Comparison of ENCODE assay signal across 15 cellular contexts in the genomic region with DNA sequence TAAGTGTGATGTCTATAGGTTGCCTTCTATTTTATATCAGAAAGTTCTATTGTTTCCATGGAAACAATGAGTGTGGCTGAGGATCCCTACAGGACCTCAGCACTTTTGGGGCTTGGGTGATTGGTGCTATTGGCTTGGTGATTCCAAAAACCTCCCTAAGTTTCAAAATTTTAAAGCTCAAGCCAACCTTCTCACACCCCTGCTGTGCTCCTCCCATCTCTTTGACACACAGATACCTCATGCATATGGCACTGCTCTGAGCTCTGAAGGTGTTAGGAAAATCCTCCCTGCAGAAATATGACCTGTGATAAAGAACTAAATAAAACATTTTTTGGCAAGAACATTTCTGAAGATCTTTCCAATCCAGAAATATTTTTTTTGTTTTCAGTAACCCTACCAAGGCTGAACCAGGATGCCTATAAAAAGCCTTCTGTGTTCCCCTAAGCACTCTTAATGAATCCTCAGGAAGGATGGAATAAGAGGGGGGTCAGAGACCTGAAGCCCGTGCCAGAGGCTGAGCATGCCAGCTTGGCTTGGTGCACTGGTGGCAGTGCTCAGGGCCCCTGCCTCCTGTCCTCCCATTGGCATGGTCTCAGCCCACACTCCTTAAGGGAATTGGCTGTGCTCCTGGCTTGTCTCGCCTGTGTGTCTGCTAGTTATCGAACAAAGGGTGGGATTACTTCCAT.
DNase-seq lines count a peak whose midpoint lies in the region; ATAC-seq and TF ChIP-seq lines count a peak whose summit lies in the region.
"Had no signal": no experiment of that assay in that cellular context is flagged by ENCODE, and none has a peak within 500 bp of the region (broad histone marks: within the 10 kb centered on the region; RNA-seq: fewer than 3 reads in every experiment).

No MANE protein-coding gene starts in this region.

- no peak for TF ChIP-seq CTCF in heart left ventricle (IDR thresholded peaks at IDR 0.05)
- TF ChIP-seq CTCF in parathyroid adenoma (IDR thresholded peaks at IDR 0.05): no peak
- no peak for TF ChIP-seq CTCF in colonic mucosa (IDR thresholded peaks at IDR 0.05)

- H3K36me3 ChIP-seq in SK-N-MC (ENCODE audit: insufficient read depth, low read length): no peaks in the 10 kb centered on the region
- H3K36me3 ChIP-seq in heart left ventricle: no peaks in the 10 kb centered on the region
- no peaks in the 10 kb centered on the region for H3K36me3 ChIP-seq in parathyroid adenoma (ENCODE audit: control insufficient read depth, insufficient read depth, low read length)
- H3K36me3 ChIP-seq in colonic mucosa: no peaks in the 10 kb centered on the region
- H3K36me3 ChIP-seq: adrenal gland, BE2C, esophagus squamous epithelium had no signal

- intact Hi-C loops in heart left ventricle (cut with DNase I): loop anchor here in 5 of 10 donors (1.0 to 5.0 kb wide), 5 partner anchors 34 to 116 kb away; no protein-coding TSS in a partner anchor
- intact Hi-C loops in colonic mucosa (cut with DNase I): no loop called here

- H2AFZ ChIP-seq in parathyroid adenoma: peak overlapping the region; percentile 54

- no peak for TF ChIP-seq POLR2A in heart left ventricle (IDR thresholded peaks at IDR 0.05)

- ATAC-seq in heart left ventricle (peak; percentile 84 to 95 (median 90)), HG03139 (IDR thresholded peaks at IDR 0.05; ENCODE audit: unreplicated experiment) (no peak), HG03196 (IDR thresholded peaks at IDR 0.05; ENCODE audit: unreplicated experiment) (no peak), GM21717 (IDR thresholded peaks at IDR 0.05; ENCODE audit: unreplicated experiment) (no peak)

- H3K4me3 ChIP-seq in SK-N-MC (peak overlapping the region; percentile 75), heart left ventricle (peak overlapping the region in 5 of 12 donors; percentile 2 to 35 (median 25)), parathyroid adenoma (ENCODE audit: low read depth, low read length) (no peak overlapping the region), colonic mucosa (no peak overlapping the region)
- H3K4me3 ChIP-seq: adrenal gland, esophagus squamous epithelium had no signal

- H3K4me2 ChIP-seq in parathyroid adenoma (ENCODE audit: low read length): no peak overlapping the region

- H3K27me3 ChIP-seq in heart left ventricle (no peaks in the 10 kb centered on the region), parathyroid adenoma (ENCODE audit: control insufficient read depth, insufficient read depth, low read length) (no peaks in the 10 kb centered on the region), colonic mucosa (no peaks in the 10 kb centered on the region)
- H3K27me3 ChIP-seq: adrenal gland, BE2C, esophagus squamous epithelium had no signal

- H3K79me2 ChIP-seq in parathyroid adenoma: no peaks in the 10 kb centered on the region

- WGBS in heart left ventricle, 4 donors: 4 to 17% (median 13%) methylated on average over 3 of the region's 3 CpGs

- peak overlapping the region; percentile 53 for H3K9ac ChIP-seq in SK-N-MC (ENCODE audit: insufficient read length)
- no peak overlapping the region for H3K9ac ChIP-seq in parathyroid adenoma
- no peak overlapping the region for H3K9ac ChIP-seq in colonic mucosa (ENCODE audit: low read depth in 2 of 2, low read length in 2 of 2)

- H3K4me1 ChIP-seq in heart left ventricle (peaks cover 0 to 40% (median 23%) of the 10 kb centered on the region in 12 donors), parathyroid adenoma (peaks cover 10% of the 10 kb centered on the region), colonic mucosa (no peaks in the 10 kb centered on the region)
- H3K4me1 ChIP-seq: adrenal gland, BE2C had no signal

- H3K9me3 ChIP-seq in SK-N-MC (ENCODE audit: low read depth, low read length) (no peaks in the 10 kb centered on the region), heart left ventricle (no peaks in the 10 kb centered on the region), parathyroid adenoma (ENCODE audit: control insufficient read depth, low read length) (no peaks in the 10 kb centered on the region), colonic mucosa (no peaks in the 10 kb centered on the region)
- H3K9me3 ChIP-seq: adrenal gland, BE2C, esophagus squamous epithelium, psoas muscle had no signal

- peak; percentile 8 for DNase-seq in GM03348 (ENCODE audit: low spot score)
- no peak for DNase-seq in SK-N-MC (ENCODE audit: low read depth, low spot score)
- DNase-seq in heart left ventricle: peak; percentile 58 to 91 (median 75)
- DNase-seq in colonic mucosa: no peak
- DNase-seq: BE2C; esophagus squamous epithelium; GDM1; NK-92 treated with Interleukin-12 subunit alpha and Interleukin-12 subunit beta, amount 100 ng/mL, for 24 hours; T-helper 9 cell had no signal

- H3K27ac ChIP-seq in SK-N-MC (peak overlapping the region; percentile 87), heart left ventricle (peak overlapping the region; percentile 62 to 94 (median 82)), parathyroid adenoma (peak overlapping the region; percentile 71), colonic mucosa (no peak overlapping the region)
- H3K27ac ChIP-seq: psoas muscle had no signal

Comparison
In these comparisons a context has a peak if more than half of its experiments do, and no peak if none do; other contexts are left out.
1. DNase-seq: peak in GM03348 (single experiment) and heart left ventricle (5 of 5); none in SK-N-MC (single experiment) and colonic mucosa (single experiment).
2. ATAC-seq: peak in heart left ventricle (4 of 4); none in HG03139 (single experiment), HG03196 (single experiment) and GM21717 (single experiment).